ENCODE assay signal across 22 cellular contexts in the genomic region with DNA sequence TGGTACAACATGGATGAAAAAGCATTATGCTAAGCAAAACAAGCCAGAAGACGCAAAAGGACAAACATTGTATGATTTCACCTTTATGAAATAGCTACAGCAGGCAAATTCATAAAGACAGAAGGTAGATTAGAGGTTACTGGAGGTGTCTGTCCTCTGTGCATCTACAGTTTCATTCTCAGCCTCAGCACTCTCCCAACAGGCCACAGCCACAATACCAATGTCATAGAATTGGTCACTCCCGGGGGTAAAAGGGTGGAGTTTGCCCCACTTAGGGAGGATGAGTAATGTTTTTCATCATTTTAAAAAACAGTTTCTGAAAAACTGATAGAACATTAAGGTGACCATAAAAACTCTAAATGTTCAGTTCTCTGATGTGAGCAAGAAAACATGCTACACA.
"Had no signal": no experiment of that assay in that cellular context is flagged by ENCODE, and none has a peak within 500 bp of the region (broad histone marks: within the 10 kb centered on the region; RNA-seq: fewer than 3 reads in every experiment).

No MANE protein-coding gene starts in this region.

- H3K4me1 Mint-ChIP-seq: endodermal cell, nephron progenitor cell had no signal

- H3K36me3 Mint-ChIP-seq: memory B cell had no signal

- H3K4me3 Mint-ChIP-seq: endodermal cell; memory B cell; nephron progenitor cell; stimulated activated naive CD8-positive, alpha-beta T cell treated with anti-CD3 and anti-CD28 coated beads, Interleukin-15, Interleukin-2, amounts not matched to agents 100 ng/mL and 50 ng/mL, for 24 hours; T-helper 2 cell treated with Interferon-gamma antibody and Interleukin-4, amounts not matched to agents 5 μg/mL and 100 μg/mL, for 36 hours had no signal

- H3K9me3 Mint-ChIP-seq: endodermal cell; memory B cell; nephron progenitor cell; stimulated activated naive CD8-positive, alpha-beta T cell treated with anti-CD3 and anti-CD28 coated beads, Interleukin-15, Interleukin-2, amounts not matched to agents 100 ng/mL and 50 ng/mL, for 24 hours; T-helper 2 cell treated with Interferon-gamma antibody and Interleukin-4, amounts not matched to agents 5 μg/mL and 100 μg/mL, for 36 hours had no signal

- H3K27ac ChIP-seq: body of pancreas, cardiac muscle cell, esophagus squamous epithelium, gastrocnemius medialis, parathyroid adenoma, tibial artery had no signal

- H3K9me3 ChIP-seq: body of pancreas, esophagus squamous epithelium, gastrocnemius medialis, tibial artery had no signal

- DNase-seq: activated CD4-positive, alpha-beta T cell treated with anti-CD3 and anti-CD28 coated beads for 1 hour; activated CD4-positive, alpha-beta T cell treated with anti-CD3 and anti-CD28 coated beads, Interleukin-2, amount 50 U/mL, for 1 hour; activated CD8-positive, alpha-beta memory T cell treated with anti-CD3 and anti-CD28 coated beads for 24 hours; activated gamma-delta T cell; activated naive CD4-positive, alpha-beta T cell treated with anti-CD3 and anti-CD28 coated beads, Interleukin-2, amount 50 U/mL, for 16 hours; anterior cingulate cortex; body of pancreas; cortex of kidney; endodermal cell; esophagus squamous epithelium; gastrocnemius medialis; hippocampal formation; left cardiac atrium; nephron progenitor cell; right cardiac atrium; stimulated activated CD4-positive, alpha-beta T cell treated with anti-CD3 and anti-CD28 coated beads, Interleukin-4, amount 100 ng/mL, for 24 hours; tibial artery had no signal

- ATAC-seq: body of pancreas, gastrocnemius medialis, left cardiac atrium, right cardiac atrium had no signal

- H3K27ac Mint-ChIP-seq: endodermal cell; memory B cell; nephron progenitor cell; stimulated activated naive CD8-positive, alpha-beta T cell treated with anti-CD3 and anti-CD28 coated beads, Interleukin-15, Interleukin-2, amounts not matched to agents 100 ng/mL and 50 ng/mL, for 24 hours; T-helper 2 cell treated with Interferon-gamma antibody and Interleukin-4, amounts not matched to agents 5 μg/mL and 100 μg/mL, for 36 hours had no signal

- H3K27me3 ChIP-seq: body of pancreas, esophagus squamous epithelium, gastrocnemius medialis, tibial artery had no signal
